In genomic region chr4:7487998-7488671, GRCh38 we compare ENCODE assay signal across 14 cellular contexts. TPM values are rescaled to one million over a fixed set of nuclear protein-coding genes. Genes with fewer than 3 reads are reported as not detected.
A peak's percentile ranks its signal among the peaks of the same experiment; 100 is the strongest.
DNase-seq lines count a peak whose midpoint lies in the region; ATAC-seq and TF ChIP-seq lines count a peak whose summit lies in the region.
"Had no signal": no experiment of that assay in that cellular context is flagged by ENCODE, and none has a peak within 500 bp of the region (broad histone marks: within the 10 kb centered on the region; RNA-seq: fewer than 3 reads in every experiment).

No MANE protein-coding gene starts in this region.

- H3K4ac ChIP-seq in H9 (ENCODE audit: low read depth, low read length), result no peak overlapping the region

- H3K14ac ChIP-seq in H9 (ENCODE audit: insufficient read depth, low read length), result no peak overlapping the region

- H2AFZ ChIP-seq in H9 (ENCODE audit: low read length), result no peak overlapping the region

- H3K27ac ChIP-seq in BLaER1 (no peak overlapping the region), H9 (ENCODE audit: insufficient read length, low read depth, low read length) (no peak overlapping the region), ectodermal cell (ENCODE audit: insufficient read depth, low read depth, low read length, poor library complexity, severe bottlenecking) (peak overlapping the region; percentile 26)
- H3K27ac ChIP-seq: BLaER1 treated with 17β-estradiol and CSF1 and Interleukin-3, amounts not matched to agents 10 nM and 100 nM; HL-60 had no signal

- no peak overlapping the region for H2BK12ac ChIP-seq in H9 (ENCODE audit: insufficient read length, low read depth, low read length)

- DNase-seq in H9 (peak; percentile 72), iPS-NIHi11 (ENCODE audit: low spot score) (peak; percentile 43), KG1 (lab: John Stamatoyannopoulos, UW) (no peak), SHP77 treated with DMSO at 0.1 percent for 48 hours (lab: John Stamatoyannopoulos, UW) (no peak), LoVo (ENCODE audit: low spot score) (no peak)
- DNase-seq: 8988T; AML-193; CD4-positive, CD25-positive, alpha-beta regulatory T cell had no signal

- H3K27ac Mint-ChIP-seq in H9, result peak overlapping the region in 1 of 3 experiments; percentile 34; a peak in 1 of 7 replicates
- H3K27ac Mint-ChIP-seq: CD4-positive, CD25-positive, alpha-beta regulatory T cell had no signal

- no peaks in the 10 kb centered on the region for H3K9me3 Mint-ChIP-seq in H9

- peaks cover 47% of the 10 kb centered on the region; the same call in 1 of the 2 replicates for H4K20me1 ChIP-seq in BLaER1
- H4K20me1 ChIP-seq in H9 (ENCODE audit: control insufficient read depth, insufficient read depth, insufficient read length), result no peaks in the 10 kb centered on the region

- no peak overlapping the region for H3K23ac ChIP-seq in H9 (ENCODE audit: insufficient read length, low read depth, low read length)

- H3K9me3 ChIP-seq in BLaER1, result peaks cover 4% of the 10 kb centered on the region; the same call in 1 of the 2 replicates
- H3K9me3 ChIP-seq in H9 (ENCODE audit: control insufficient read depth, low read depth, low read length), result no peaks in the 10 kb centered on the region
- no peaks in the 10 kb centered on the region for H3K9me3 ChIP-seq in ectodermal cell (ENCODE audit: control insufficient read depth, low read length)

- H4K91ac ChIP-seq in H9 (ENCODE audit: insufficient read length, low read depth, low read length), result no peak overlapping the region

- peaks cover 4% of the 10 kb centered on the region; the same call in 1 of the 2 replicates for H3K36me3 ChIP-seq in BLaER1
- H3K36me3 ChIP-seq in ectodermal cell (ENCODE audit: control insufficient read depth, insufficient read depth, low read length), result no peaks in the 10 kb centered on the region
- H3K36me3 ChIP-seq: BLaER1 treated with 17β-estradiol and CSF1 and Interleukin-3, amounts not matched to agents 10 nM and 100 nM had no signal

- H3K27me3 Mint-ChIP-seq in H9 (ENCODE audit: low read depth), result no peaks in the 10 kb centered on the region; the same call in 1 of the 2 replicates

- no peak overlapping the region for H3K18ac ChIP-seq in H9 (ENCODE audit: insufficient read length, low read depth, low read length)

- no peak overlapping the region for H3K56ac ChIP-seq in H9 (ENCODE audit: insufficient read length, low read depth, low read length)

- H3K4me3 ChIP-seq in BLaER1 (no peak overlapping the region), ectodermal cell (ENCODE audit: insufficient read depth, low read depth, low read length) (no peak overlapping the region)
- H3K4me3 ChIP-seq: BLaER1 treated with 17β-estradiol and CSF1 and Interleukin-3, amounts not matched to agents 10 nM and 100 nM had no signal

- H4K8ac ChIP-seq in H9 (replicated peaks; ENCODE audit: insufficient read length, low read depth, low read length), result no peak overlapping the region

- no peak overlapping the region; a peak in 1 of 5 replicates for H3K4me3 Mint-ChIP-seq in H9
- H3K4me3 Mint-ChIP-seq: CD4-positive, CD25-positive, alpha-beta regulatory T cell had no signal

- H3K23me2 ChIP-seq in H9 (ENCODE audit: insufficient read length, low read depth, low read length, poor library complexity, severe bottlenecking), result no peaks in the 10 kb centered on the region

- H3K36me3 Mint-ChIP-seq in H9 (ENCODE audit: insufficient read depth in 1 of 3, low read depth in 3 of 3), result no peaks in the 10 kb centered on the region; a peak in 1 of 7 replicates
- H3K36me3 Mint-ChIP-seq: CD4-positive, CD25-positive, alpha-beta regulatory T cell had no signal

- no peak overlapping the region for H2BK20ac ChIP-seq in H9 (ENCODE audit: low read depth, low read length, poor library complexity, severe bottlenecking)

- WGBS in H9 (ENCODE audit: extremely low coverage, insufficient read length, low lambda C conversion rate), result no CpG with 5 or more reads among the region's 15 CpGs
- WGBS in ectodermal cell, 2 experiments, result 82 to 83% methylated on average over 15 of the region's 15 CpGs

- H3K4me2 ChIP-seq in BLaER1, result peak overlapping the region; percentile 34; the same call in 1 of the 2 replicates
- no peak overlapping the region for H3K4me2 ChIP-seq in H9 (ENCODE audit: insufficient read depth, insufficient read length, low read length)

- ATAC-seq in GM21515 (IDR thresholded peaks at IDR 0.05; ENCODE audit: unreplicated experiment), result no peak

- peak; percentile 42 for TF ChIP-seq CTCF in H9 (conservative IDR thresholded peaks at IDR 0.05)

- H3K4me1 Mint-ChIP-seq in H9, result peaks cover 34 to 38% of the 10 kb centered on the region in 2 experiments
- H3K4me1 Mint-ChIP-seq: CD4-positive, CD25-positive, alpha-beta regulatory T cell had no signal

- no peak overlapping the region for H3T11ph ChIP-seq in H9 (ENCODE audit: low read length)

- no peaks in the 10 kb centered on the region for H3K79me1 ChIP-seq in H9 (ENCODE audit: insufficient read depth, low read depth, low read length, poor library complexity, severe bottlenecking)

- H2BK5ac ChIP-seq in H9 (ENCODE audit: insufficient read length, low read length), result no peak overlapping the region

- H2BK120ac ChIP-seq in H9 (ENCODE audit: low read depth, low read length, poor library complexity, severe bottlenecking), result no peak overlapping the region

- peaks cover 78% of the 10 kb centered on the region for H3K4me1 ChIP-seq in BLaER1
- no peaks in the 10 kb centered on the region for H3K4me1 ChIP-seq in H9 (ENCODE audit: insufficient read depth, low read length)
- peaks cover 34% of the 10 kb centered on the region for H3K4me1 ChIP-seq in ectodermal cell (ENCODE audit: control insufficient read depth, insufficient read depth, low read length)

- no peaks in the 10 kb centered on the region for H3K79me2 ChIP-seq in H9 (ENCODE audit: insufficient read depth, low read length)

- H3K27me3 ChIP-seq in BLaER1, result no peaks in the 10 kb centered on the region
- no peaks in the 10 kb centered on the region for H3K27me3 ChIP-seq in H9 (ENCODE audit: insufficient read depth, low read length)
- no peaks in the 10 kb centered on the region for H3K27me3 ChIP-seq in ectodermal cell (ENCODE audit: control insufficient read depth, insufficient read depth, low read length, poor library complexity, severe bottlenecking)

- H4K5ac ChIP-seq in H9 (ENCODE audit: insufficient read length, low read depth, low read length), result no peak overlapping the region

- H2BK15ac ChIP-seq in H9 (ENCODE audit: low read depth, low read length), result no peak overlapping the region

- H3K9ac ChIP-seq in BLaER1 (no peak overlapping the region), H9 (ENCODE audit: extremely low read depth, insufficient read length, low read length) (no peak overlapping the region)
- H3K9ac ChIP-seq: BLaER1 treated with 17β-estradiol and CSF1 and Interleukin-3, amounts not matched to agents 10 nM and 100 nM had no signal

- no peak overlapping the region for H2AK5ac ChIP-seq in H9 (ENCODE audit: insufficient read length, low read length)

RNA-seq across cellular contexts. Expression of gene PSAPL1, which starts 53.4 kb away (rescaled TPM):
- total RNA-seq in H9 (2021), result 0.04 TPM in 1 of 2 replicates, not detected in the other
- not detected for polyA plus RNA-seq in ectodermal cell (2013, experiment 1 of 4)
- 0.07 TPM for polyA plus RNA-seq in ectodermal cell (2013, experiment 2 of 4)
- not detected for polyA plus RNA-seq in ectodermal cell (2013, experiment 3 of 4)
- polyA plus RNA-seq in ectodermal cell (2013, experiment 4 of 4), result 0.08 TPM
- total RNA-seq: CD4-positive, CD25-positive, alpha-beta regulatory T cell; H4 had no signal
- polyA plus RNA-seq: CD4-positive, CD25-positive, alpha-beta regulatory T cell had no signal

Comparison
In these comparisons a context has a peak if more than half of its experiments do, and no peak if none do; other contexts are left out.
1. DNase-seq: peak in H9 (single experiment) and iPS-NIHi11 (single experiment); none in KG1 (single experiment), SHP77 treated with DMSO at 0.1 percent for 48 hours (single experiment) and LoVo (single experiment).